1 cellular context compared by ENCODE assay signal in the genomic region with DNA sequence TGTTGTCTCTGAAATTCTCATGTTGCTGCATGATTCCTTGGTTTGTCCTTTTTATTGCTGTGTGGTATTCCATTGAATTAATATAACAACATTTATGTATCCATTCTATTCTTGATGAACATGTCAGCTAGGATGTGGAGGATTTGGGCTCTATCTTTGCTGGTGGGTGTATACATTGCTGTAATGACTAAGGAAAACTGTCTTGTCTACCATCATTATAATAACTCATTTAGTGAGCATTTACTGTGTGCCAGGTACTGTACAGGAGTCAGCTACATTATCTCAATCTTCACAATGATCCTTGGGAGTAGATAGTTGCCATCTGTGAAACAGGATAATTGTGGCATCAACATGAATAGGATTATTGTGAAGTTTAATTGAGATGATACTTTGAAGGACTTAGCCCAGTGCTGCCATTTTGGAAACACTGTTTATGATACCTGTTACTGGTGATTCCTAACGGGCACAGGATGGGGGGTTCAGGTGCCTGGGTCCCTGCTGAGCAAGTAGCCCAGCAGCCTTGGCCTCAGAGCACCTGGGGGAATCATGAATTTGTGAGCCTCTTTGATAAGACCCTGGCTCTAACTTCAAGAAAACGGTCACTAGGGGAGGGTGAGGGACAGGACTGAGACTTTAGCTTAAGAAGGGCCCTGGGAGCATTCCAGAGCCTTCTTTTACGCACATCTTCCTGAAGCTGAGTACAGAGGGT.
TF ChIP-seq lines count a peak whose summit lies in the region.

No MANE protein-coding gene starts in this region.

TF ChIP-seq in WTC11, 78 proteins besides CTCF, POLR2A, EP300 and RAD21 (continued from another document):
- TF ChIP-seq, protein P1, sequence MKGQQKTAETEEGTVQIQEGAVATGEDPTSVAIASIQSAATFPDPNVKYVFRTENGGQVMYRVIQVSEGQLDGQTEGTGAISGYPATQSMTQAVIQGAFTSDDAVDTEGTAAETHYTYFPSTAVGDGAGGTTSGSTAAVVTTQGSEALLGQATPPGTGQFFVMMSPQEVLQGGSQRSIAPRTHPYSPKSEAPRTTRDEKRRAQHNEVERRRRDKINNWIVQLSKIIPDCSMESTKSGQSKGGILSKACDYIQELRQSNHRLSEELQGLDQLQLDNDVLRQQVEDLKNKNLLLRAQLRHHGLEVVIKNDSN (CRISPR knock-in tag; IDR thresholded peaks at IDR 0.05), result no peak
- TF ChIP-seq, protein P2, sequence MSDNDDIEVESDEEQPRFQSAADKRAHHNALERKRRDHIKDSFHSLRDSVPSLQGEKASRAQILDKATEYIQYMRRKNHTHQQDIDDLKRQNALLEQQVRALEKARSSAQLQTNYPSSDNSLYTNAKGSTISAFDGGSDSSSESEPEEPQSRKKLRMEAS (CRISPR knock-in tag; IDR thresholded peaks at IDR 0.05), result no peak
- TF ChIP-seq, protein P3, sequence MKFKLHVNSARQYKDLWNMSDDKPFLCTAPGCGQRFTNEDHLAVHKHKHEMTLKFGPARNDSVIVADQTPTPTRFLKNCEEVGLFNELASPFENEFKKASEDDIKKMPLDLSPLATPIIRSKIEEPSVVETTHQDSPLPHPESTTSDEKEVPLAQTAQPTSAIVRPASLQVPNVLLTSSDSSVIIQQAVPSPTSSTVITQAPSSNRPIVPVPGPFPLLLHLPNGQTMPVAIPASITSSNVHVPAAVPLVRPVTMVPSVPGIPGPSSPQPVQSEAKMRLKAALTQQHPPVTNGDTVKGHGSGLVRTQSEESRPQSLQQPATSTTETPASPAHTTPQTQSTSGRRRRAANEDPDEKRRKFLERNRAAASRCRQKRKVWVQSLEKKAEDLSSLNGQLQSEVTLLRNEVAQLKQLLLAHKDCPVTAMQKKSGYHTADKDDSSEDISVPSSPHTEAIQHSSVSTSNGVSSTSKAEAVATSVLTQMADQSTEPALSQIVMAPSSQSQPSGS (CRISPR knock-in tag; IDR thresholded peaks at IDR 0.05; ENCODE audit: borderline replicate concordance, low read depth), result no peak
- TF ChIP-seq CREB1 (CRISPR knock-in tag; IDR thresholded peaks at IDR 0.05), result no peak
